In the genomic region with DNA sequence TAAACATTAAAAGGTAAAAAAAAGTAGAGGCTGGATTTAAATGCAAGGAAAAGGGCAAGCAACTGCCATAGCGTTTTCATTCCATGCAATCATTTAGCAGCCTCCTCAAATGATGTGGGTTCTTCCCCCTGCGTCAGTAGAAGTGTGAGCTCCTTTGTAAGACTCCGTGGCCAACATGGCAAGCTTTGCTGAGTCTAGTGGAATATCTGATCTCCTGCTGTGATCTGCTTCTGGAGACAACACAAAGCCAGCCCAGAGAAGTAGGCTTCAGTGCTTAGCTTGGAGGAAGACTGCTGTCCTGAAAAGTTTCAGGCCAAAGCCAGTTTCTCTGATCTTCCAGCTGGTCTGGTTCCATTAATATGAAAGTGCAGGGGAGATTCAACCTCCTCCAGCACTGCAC, we compare ENCODE assay signal across 23 cellular contexts.
"Had no signal": no experiment of that assay in that cellular context is flagged by ENCODE, and none has a peak within 500 bp of the region (broad histone marks: within the 10 kb centered on the region; RNA-seq: fewer than 3 reads in every experiment).

No MANE protein-coding gene starts in this region.

- H3K9me3 ChIP-seq: esophagus muscularis mucosa, heart right ventricle, lower lobe of right lung, right atrium auricular region, sigmoid colon, testis, tibial artery had no signal

- H3K79me2 ChIP-seq: parathyroid adenoma had no signal

- H3K27me3 ChIP-seq: esophagus muscularis mucosa, right atrium auricular region, sigmoid colon, testis, tibial artery had no signal

- H3K4me3 ChIP-seq: coronary artery, esophagus muscularis mucosa, heart right ventricle, lower lobe of right lung, right atrium auricular region, sigmoid colon, testis, tibial artery had no signal

- H3K36me3 ChIP-seq: esophagus muscularis mucosa, heart right ventricle, lower lobe of right lung, right atrium auricular region, sigmoid colon, tibial artery had no signal

- DNase-seq: dermis blood vessel endothelial cell; effector memory CD4-positive, alpha-beta T cell; foreskin melanocyte; glutamatergic neuron; heart right ventricle; hippocampal formation; immature natural killer cell; islet precursor cell; kidney glomerular epithelial cell; left ventricle myocardium superior; lower lobe of right lung; natural killer cell; sigmoid colon; stimulated activated CD4-positive, alpha-beta T cell treated with anti-CD3 and anti-CD28 coated beads, Interleukin-4, amount 100 ng/mL, for 4 hours; stimulated activated naive CD8-positive, alpha-beta T cell treated with anti-CD3 and anti-CD28 coated beads, Interleukin-15, Interleukin-2, amounts not matched to agents 100 U/mL and 50 U/mL, for 24 hours; substantia nigra; testis; tibial artery had no signal

- ATAC-seq: heart right ventricle; left ventricle myocardium superior; lower lobe of right lung; natural killer cell; stimulated activated memory B cell treated with anti-CD40 and anti-IgM and Interleukin-4, amounts not matched to agents 10 μg/mL and 1 μg/mL and 100 μg/mL, for 72 hours; stimulated activated naive CD8-positive, alpha-beta T cell treated with anti-CD3 and anti-CD28 coated beads, Interleukin-15, Interleukin-2, amounts not matched to agents 100 U/mL and 50 U/mL, for 24 hours had no signal

- H3K9ac ChIP-seq: parathyroid adenoma had no signal

- H3K4me1 ChIP-seq: esophagus muscularis mucosa, heart right ventricle, lower lobe of right lung, parathyroid adenoma, right atrium auricular region, sigmoid colon, testis, tibial artery had no signal

- H3K27ac ChIP-seq: coronary artery, esophagus muscularis mucosa, heart right ventricle, lower lobe of right lung, parathyroid adenoma, right atrium auricular region, sigmoid colon, testis, tibial artery had no signal

- H2AFZ ChIP-seq: parathyroid adenoma had no signal
